ENCODE assay signal across 12 cellular contexts in genomic region chr6:123777554-123777953, GRCh38. TPM values are rescaled to one million over a fixed set of nuclear protein-coding genes. Genes with fewer than 3 reads are reported as not detected.
DNase-seq lines count a peak whose midpoint lies in the region; ATAC-seq and TF ChIP-seq lines count a peak whose summit lies in the region.
"Had no signal": no experiment of that assay in that cellular context is flagged by ENCODE, and none has a peak within 500 bp of the region (broad histone marks: within the 10 kb centered on the region; RNA-seq: fewer than 3 reads in every experiment).

No MANE protein-coding gene starts in this region.

- H3K27ac ChIP-seq in SK-N-MC = peak overlapping the region; percentile 39
- H3K27ac ChIP-seq: spleen had no signal

- H3K4me1 Mint-ChIP-seq in activated CD8-positive, alpha-beta memory T cell treated with anti-CD3 and anti-CD28 coated beads, Interleukin-2, amount 10 ng/mL, durations not matched to agents 7 days and 5 days = no peaks in the 10 kb centered on the region

- no peaks in the 10 kb centered on the region for H3K27me3 Mint-ChIP-seq in activated CD8-positive, alpha-beta memory T cell treated with anti-CD3 and anti-CD28 coated beads, Interleukin-2, amount 10 ng/mL, durations not matched to agents 7 days and 5 days

- H3K9me3 Mint-ChIP-seq in activated CD8-positive, alpha-beta memory T cell treated with anti-CD3 and anti-CD28 coated beads, Interleukin-2, amount 10 ng/mL, durations not matched to agents 7 days and 5 days (ENCODE audit: low read depth) = no peaks in the 10 kb centered on the region
- H3K9me3 Mint-ChIP-seq: endodermal cell had no signal

- H3K4me3 Mint-ChIP-seq in activated CD8-positive, alpha-beta memory T cell treated with anti-CD3 and anti-CD28 coated beads, Interleukin-2, amount 10 ng/mL, durations not matched to agents 7 days and 5 days = no peak overlapping the region
- H3K4me3 Mint-ChIP-seq: endodermal cell had no signal

- H3K9ac ChIP-seq in SK-N-MC (ENCODE audit: insufficient read length) = no peak overlapping the region

- in situ Hi-C loops in GM13977 (cut with MboI; ENCODE audit: low pct_unique_long_range_greater_than_20kb, low sequenced_read_pairs, unreplicated experiment) = no loop called here

- CTCF ChIA-PET in activated CD8-positive, alpha-beta memory T cell treated with anti-CD3 and anti-CD28 coated beads, Interleukin-2, amount 10 ng/mL, durations not matched to agents 7 days and 5 days (lab: Charles Lee) = no interaction called here

- H3K36me3 ChIP-seq in SK-N-MC (ENCODE audit: insufficient read depth, low read length) = no peaks in the 10 kb centered on the region
- H3K36me3 ChIP-seq: spleen had no signal

- no peak for DNase-seq in GM13977 (ENCODE audit: low spot score)
- peak; percentile 7 for DNase-seq in NAMALWA (ENCODE audit: low spot score)
- peak; percentile 77 for DNase-seq in SK-N-MC (ENCODE audit: low read depth, low spot score)
- peak; percentile 5 for DNase-seq in left kidney (ENCODE audit: low read depth, low spot score)
- DNase-seq in NCI-H128 (lab: John Stamatoyannopoulos, UW; ENCODE audit: unreplicated experiment) = no peak
- no peak for DNase-seq in activated CD8-positive, alpha-beta memory T cell treated with anti-CD3 and anti-CD28 coated beads, Interleukin-2, amount 10 ng/mL, durations not matched to agents 7 days and 5 days
- DNase-seq: activated T-cell treated with anti-CD3 and anti-CD28 coated beads, Interleukin-2, amount 50 U/mL, for 48 hours; endodermal cell; left colon; spleen had no signal

- TF ChIP-seq CTCF in GM13977 (IDR thresholded peaks at IDR 0.05; ENCODE audit: extremely low read depth, insufficient read depth, missing control alignments) = peak; percentile 29

- H3K27ac Mint-ChIP-seq in activated CD8-positive, alpha-beta memory T cell treated with anti-CD3 and anti-CD28 coated beads, Interleukin-2, amount 10 ng/mL, durations not matched to agents 7 days and 5 days = no peak overlapping the region
- H3K27ac Mint-ChIP-seq: endodermal cell had no signal

- ATAC-seq in HG02798 (IDR thresholded peaks at IDR 0.05; ENCODE audit: poor library complexity, unreplicated experiment) (no peak), HG02870 (IDR thresholded peaks at IDR 0.05; ENCODE audit: unreplicated experiment) (no peak)
- no peak for ATAC-seq in activated CD8-positive, alpha-beta memory T cell treated with anti-CD3 and anti-CD28 coated beads, Interleukin-2, amount 10 ng/mL, durations not matched to agents 7 days and 5 days
- ATAC-seq: left colon had no signal

- no peaks in the 10 kb centered on the region for H3K9me3 ChIP-seq in SK-N-MC (ENCODE audit: low read depth, low read length)
- H3K9me3 ChIP-seq: spleen had no signal

- peak overlapping the region; percentile 9; the same call in 1 of the 2 replicates for H3K4me3 ChIP-seq in SK-N-MC
- H3K4me3 ChIP-seq: spleen had no signal

- H3K36me3 Mint-ChIP-seq in activated CD8-positive, alpha-beta memory T cell treated with anti-CD3 and anti-CD28 coated beads, Interleukin-2, amount 10 ng/mL, durations not matched to agents 7 days and 5 days = no peaks in the 10 kb centered on the region

RNA-seq across cellular contexts. Expression of gene NKAIN2, which starts 26.1 kb away (rescaled TPM):
- total RNA-seq in activated CD8-positive, alpha-beta memory T cell treated with anti-CD3 and anti-CD28 coated beads, Interleukin-2, amount 10 ng/mL, durations not matched to agents 7 days and 5 days = not detected

Comparison
In these comparisons a context has a peak if more than half of its experiments do, and no peak if none do; other contexts are left out.
1. DNase-seq: peak in NAMALWA (single experiment), SK-N-MC (single experiment) and left kidney (single experiment); none in GM13977 (single experiment), NCI-H128 (single experiment) and activated CD8-positive, alpha-beta memory T cell treated with anti-CD3 and anti-CD28 coated beads, Interleukin-2, amount 10 ng/mL, durations not matched to agents 7 days and 5 days (single experiment).